15 cellular contexts compared by ENCODE assay signal in genomic region chr19:48341006-48341405, GRCh38. TPM values are rescaled to one million over a fixed set of nuclear protein-coding genes. Genes with fewer than 3 reads are reported as not detected.
A peak's percentile ranks its signal among the peaks of the same experiment; 100 is the strongest.
DNase-seq lines count a peak whose midpoint lies in the region; FAIRE-seq and TF ChIP-seq lines count a peak whose summit lies in the region.
"Had no signal": no experiment of that assay in that cellular context is flagged by ENCODE, and none has a peak within 500 bp of the region (broad histone marks: within the 10 kb centered on the region; RNA-seq: fewer than 3 reads in every experiment).

No MANE protein-coding gene starts in this region.

- no peak overlapping the region for H3K23ac ChIP-seq in H1 (ENCODE audit: insufficient read length)

- no peak for FAIRE-seq in H1 (lab: Jason Lieb, UNC)
- no peak for FAIRE-seq in D721Med (lab: Jason Lieb, UNC)

- no peak overlapping the region for H2BK120ac ChIP-seq in H1 (replicated peaks; ENCODE audit: low read depth, low read length)

- no peak for TF ChIP-seq POLR2A in H1 (IDR thresholded peaks at IDR 0.05; ENCODE audit: control extremely low read depth in 1 of 2, low read depth in 2 of 2, low read length in 2 of 2)

- CTCF ChIA-PET in H1 (lab: Charles Lee; ENCODE audit: partially characterized antibody), result interaction anchor here (0.6 to 4.4 kb wide), 11 partner anchors 8 to 140 kb away, joined by 3 to 29 read pairs (median 4); no protein-coding TSS in a partner anchor

- H4K91ac ChIP-seq in H1 (replicated peaks; ENCODE audit: insufficient read length, low read length), result no peak overlapping the region

- H3K27me3 ChIP-seq in H1 (replicated peaks in 1 of 4; ENCODE audit: control insufficient read depth in 3 of 4, extremely low read depth in 1 of 4, insufficient read depth in 3 of 4, low read length in 3 of 4), result no peaks in the 10 kb centered on the region
- H3K27me3 ChIP-seq: uterus had no signal

- no peaks in the 10 kb centered on the region for H3K9me3 ChIP-seq in H1 (ENCODE audit: insufficient read depth in 2 of 2, low read depth in 1 of 2, low read length in 1 of 2)
- H3K9me3 ChIP-seq: uterus had no signal

- no peak overlapping the region for H3K4me3 ChIP-seq in H1 (ENCODE audit: extremely low read depth in 1 of 4, insufficient read depth in 2 of 4, low read depth in 3 of 4, low read length in 4 of 4)
- H3K4me3 ChIP-seq: uterus had no signal

- peak; percentile 15 to 50 for DNase-seq in SHP77 (lab: John Stamatoyannopoulos, UW)
- DNase-seq in SHP77 treated with DMSO at 0.1 percent for 48 hours (lab: John Stamatoyannopoulos, UW), result no peak
- DNase-seq in NCI-H446 (lab: John Stamatoyannopoulos, UW), result peak; percentile 97 to 99
- no peak for DNase-seq in H1 (ENCODE audit: low read depth in 1 of 2, low spot score in 2 of 2)
- no peak for DNase-seq in germinal center (ENCODE audit: low spot score)
- no peak for DNase-seq in D721Med (ENCODE audit: insufficient read length, low spot score)
- no peak for DNase-seq in activated naive CD4-positive, alpha-beta T cell (lab: John Stamatoyannopoulos, UW)
- DNase-seq in stimulated activated CD4-positive, alpha-beta T cell treated with anti-CD3 and anti-CD28 coated beads, Interleukin-15, amount 100 ng/mL, for 24 hours, result no peak
- DNase-seq: activated B cell treated with CpG ODN at 0.5 μM for 24 hours; effector memory CD4-positive, alpha-beta T cell; EL; HCEC 1CT; KG1; left ventricle myocardium superior; uterus had no signal

- H3K4me1 ChIP-seq in H1 (replicated peaks in 1 of 4; ENCODE audit: control insufficient read depth in 3 of 4, insufficient read depth in 4 of 4, low read length in 3 of 4), result peaks cover 0 to 4% (median under 1%) of the 10 kb centered on the region in 4 experiments; a peak in 2 of 7 replicates
- H3K4me1 ChIP-seq: uterus had no signal

- no peak overlapping the region for H3K9ac ChIP-seq in H1 (replicated peaks in 1 of 4; ENCODE audit: extremely low read depth in 1 of 4, low read depth in 3 of 4, low read length in 3 of 4)

- no peak overlapping the region for H2AFZ ChIP-seq in H1 (ENCODE audit: low read length)

- TF ChIP-seq CTCF in H1 (IDR thresholded peaks at IDR 0.05; ENCODE audit: control extremely low read depth in 1 of 3, insufficient read depth in 1 of 3, low read depth in 1 of 3, low read length in 3 of 3), result no peak
- no peak for TF ChIP-seq CTCF in D721Med (IDR thresholded peaks at IDR 0.05; ENCODE audit: insufficient read depth, missing control alignments)

- H3K79me2 ChIP-seq in H1 (ENCODE audit: control insufficient read depth in 1 of 2, insufficient read depth in 2 of 2, low read length in 2 of 2), result no peaks in the 10 kb centered on the region

- H3K36me3 ChIP-seq in H1 (ENCODE audit: control insufficient read depth in 2 of 4, insufficient read depth in 4 of 4, low read length in 3 of 4), result no peaks in the 10 kb centered on the region
- H3K36me3 ChIP-seq: uterus had no signal

- no peak overlapping the region for H2AK5ac ChIP-seq in H1 (ENCODE audit: low read depth, low read length)

- H3K56ac ChIP-seq in H1 (replicated peaks; ENCODE audit: insufficient read length, low read depth, low read length), result no peak overlapping the region

- no peak overlapping the region for H2BK5ac ChIP-seq in H1 (ENCODE audit: low read depth, low read length)

- WGBS in H1 (ENCODE audit: extremely low coverage in 1 of 2, insufficient coverage in 1 of 2, insufficient read length in 1 of 2, insufficient replicate concordance in 2 of 2, low coverage in 1 of 2, low lambda C conversion rate in 2 of 2, missing lambda C conversion rate in 1 of 2), 2 experiments, result 94% methylated on average over 11 of the region's 11 CpGs; no CpG with 5 or more reads in 1 of the 2 experiments

- H3K18ac ChIP-seq in H1 (ENCODE audit: extremely low read depth, low read length), result no peak overlapping the region

- no peak overlapping the region for H2BK12ac ChIP-seq in H1 (ENCODE audit: low read depth, low read length)

- H3K4me2 ChIP-seq in H1 (ENCODE audit: insufficient read depth in 1 of 2, low read depth in 2 of 2, low read length in 2 of 2), result no peak overlapping the region

- no peak overlapping the region for H3K4ac ChIP-seq in H1 (replicated peaks; ENCODE audit: insufficient read length, low read depth, low read length)

- H4K5ac ChIP-seq in H1 (ENCODE audit: insufficient read length, low read depth, low read length), result no peak overlapping the region

- no peak for TF ChIP-seq RAD21 in H1 (IDR thresholded peaks at IDR 0.05 in 1 of 2, conservative IDR thresholded peaks at IDR 0.05 in 1 of 2; ENCODE audit: low read depth in 2 of 2, low read length in 2 of 2)

- POLR2A ChIA-PET in H1 (lab: Charles Lee; ENCODE audit: partially characterized antibody), result interaction anchor here (0.6 to 0.9 kb wide), 2 partner anchors 9 to 54 kb away, joined by 3 to 4 read pairs; no protein-coding TSS in a partner anchor

- no peaks in the 10 kb centered on the region for H3K79me1 ChIP-seq in H1 (ENCODE audit: low read depth, low read length)

- H4K8ac ChIP-seq in H1 (ENCODE audit: extremely low read depth, insufficient read depth, low read length), result peak overlapping the region; percentile 57; the same call in 1 of the 2 replicates

- H2BK15ac ChIP-seq in H1 (ENCODE audit: low read length), result no peak overlapping the region

- no peak overlapping the region for H3K27ac ChIP-seq in H1 (ENCODE audit: low read depth, low read length)
- H3K27ac ChIP-seq: uterus had no signal

- H2BK20ac ChIP-seq in H1 (ENCODE audit: low read length), result no peak overlapping the region

- TF ChIP-seq EP300 in H1 (IDR thresholded peaks at IDR 0.05; ENCODE audit: borderline replicate concordance in 1 of 2, low read depth in 2 of 2, low read length in 2 of 2), result no peak

- H3K14ac ChIP-seq in H1 (ENCODE audit: insufficient read length), result no peak overlapping the region

- no peaks in the 10 kb centered on the region; the same call in 1 of the 2 replicates for H3K23me2 ChIP-seq in H1 (ENCODE audit: low read depth, low read length)

- H4K20me1 ChIP-seq in H1 (replicated peaks in 1 of 2; ENCODE audit: control insufficient read depth in 1 of 2, insufficient read depth in 2 of 2, low read length in 2 of 2), result no peaks in the 10 kb centered on the region

TF ChIP-seq in H1, 55 proteins besides CTCF, POLR2A, EP300 and RAD21 (continues in another document):
- TF ChIP-seq ASH2L (IDR thresholded peaks at IDR 0.05; ENCODE audit: low read length), result no peak
- no peak for TF ChIP-seq TCF12 (IDR thresholded peaks at IDR 0.05; ENCODE audit: low read depth, low read length)
- no peak for TF ChIP-seq GABPA (IDR thresholded peaks at IDR 0.05; ENCODE audit: borderline replicate concordance, insufficient read depth, low read length)

RNA-seq across cellular contexts. Expression of gene EMP3, which starts 15.7 kb away (rescaled TPM):
- total RNA-seq in H1 (2021; fragmentation: NEBNext Ultra II Directional; extraction: Animal tissue kit (Norgen Biotek cat#: 25700)), result 18.4 and 20.9 TPM in 2 replicates
- polyA plus RNA-seq in H1 (2011; rRNA removed), result 65.9 and 87.8 TPM in 2 replicates
- polyA plus RNA-seq in H1 (2011; cell fraction: cytosol; rRNA removed), result 37.7 TPM
- polyA plus RNA-seq in H1 (2011; cell fraction: nucleus; rRNA removed), result 31.1 TPM
- polyA plus RNA-seq in H1 (2012, experiment 1 of 2), result 25.5 to 38.5 TPM (median 37.6 TPM) in 4 replicates
- 38.7 TPM for polyA plus RNA-seq in H1 (2012, experiment 2 of 2)
- 44.8 TPM for polyA plus RNA-seq in H1 (2013, experiment 1 of 2)
- polyA plus RNA-seq in H1 (2013, experiment 2 of 2), result 54.5 TPM
- polyA minus RNA-seq in H1 (2011; rRNA and poly(A)+ RNA removed), result 23.6 and 26.4 TPM in 2 replicates
- 12.1 TPM for polyA minus RNA-seq in H1 (2011; cell fraction: cytosol; rRNA and poly(A)+ RNA removed)
- polyA minus RNA-seq in H1 (2011; cell fraction: nucleus; rRNA and poly(A)+ RNA removed), result 15.2 TPM

RNA-seq across cellular contexts. Expression of gene TMEM143, which starts 22.7 kb away (rescaled TPM):
- 14.2 and 14.7 TPM in 2 replicates for total RNA-seq in H1 (2021; fragmentation: NEBNext Ultra II Directional; extraction: Animal tissue kit (Norgen Biotek cat#: 25700))
- polyA plus RNA-seq in H1 (2011; rRNA removed), result 19.1 and 26.7 TPM in 2 replicates
- polyA plus RNA-seq in H1 (2011; cell fraction: cytosol; rRNA removed), result 17.1 TPM
- 47.8 TPM for polyA plus RNA-seq in H1 (2011; cell fraction: nucleus; rRNA removed)
- 9.5 to 18.4 TPM (median 14.8 TPM) in 4 replicates for polyA plus RNA-seq in H1 (2012, experiment 1 of 2)
- 13.1 TPM for polyA plus RNA-seq in H1 (2012, experiment 2 of 2)
- 12.7 TPM for polyA plus RNA-seq in H1 (2013, experiment 1 of 2)
- polyA plus RNA-seq in H1 (2013, experiment 2 of 2), result 11.9 TPM
- polyA minus RNA-seq in H1 (2011; rRNA and poly(A)+ RNA removed), result 10.4 and 15.6 TPM in 2 replicates
- 22.6 TPM for polyA minus RNA-seq in H1 (2011; cell fraction: cytosol; rRNA and poly(A)+ RNA removed)
- 14.9 TPM for polyA minus RNA-seq in H1 (2011; cell fraction: nucleus; rRNA and poly(A)+ RNA removed)

RNA-seq across cellular contexts. Expression of gene SYNGR4, which starts 23.2 kb away (rescaled TPM):
- total RNA-seq in H1 (2021; fragmentation: NEBNext Ultra II Directional; extraction: Animal tissue kit (Norgen Biotek cat#: 25700)), result 1.1 TPM in 1 of 2 replicates, not detected in the other
- polyA plus RNA-seq in H1 (2011; rRNA removed), result 0.27 and 0.41 TPM in 2 replicates
- polyA plus RNA-seq in H1 (2011; cell fraction: cytosol; rRNA removed), result 0.18 TPM
- polyA plus RNA-seq in H1 (2011; cell fraction: nucleus; rRNA removed), result 0.46 TPM
- polyA plus RNA-seq in H1 (2012, experiment 1 of 2), result 0.23 TPM in 1 of 4 replicates, not detected in the others
- 0.54 TPM for polyA plus RNA-seq in H1 (2012, experiment 2 of 2)
- polyA plus RNA-seq in H1 (2013, experiment 1 of 2), result 0.28 TPM
- polyA plus RNA-seq in H1 (2013, experiment 2 of 2), result 0.26 TPM
- polyA minus RNA-seq in H1 (2011; rRNA and poly(A)+ RNA removed), result not detected in 2 replicates
- polyA minus RNA-seq in H1 (2011; cell fraction: cytosol; rRNA and poly(A)+ RNA removed), result not detected
- polyA minus RNA-seq in H1 (2011; cell fraction: nucleus; rRNA and poly(A)+ RNA removed), result not detected
- total RNA-seq: activated B cell treated with CpG ODN at 0.5 μM for 24 hours, left ventricle myocardium superior, uterus had no signal

RNA-seq across cellular contexts. Expression of gene KDELR1, which starts 50.3 kb away (rescaled TPM):
- total RNA-seq in H1 (2021; fragmentation: NEBNext Ultra II Directional; extraction: Animal tissue kit (Norgen Biotek cat#: 25700)), result 224 and 225 TPM in 2 replicates
- polyA plus RNA-seq in H1 (2011; rRNA removed), result 231 and 249 TPM in 2 replicates
- polyA plus RNA-seq in H1 (2011; cell fraction: cytosol; rRNA removed), result 107 TPM
- 178 TPM for polyA plus RNA-seq in H1 (2011; cell fraction: nucleus; rRNA removed)
- polyA plus RNA-seq in H1 (2012, experiment 1 of 2), result 154 to 271 TPM (median 239 TPM) in 4 replicates
- polyA plus RNA-seq in H1 (2012, experiment 2 of 2), result 352 TPM
- polyA plus RNA-seq in H1 (2013, experiment 1 of 2), result 604 TPM
- polyA plus RNA-seq in H1 (2013, experiment 2 of 2), result 663 TPM
- polyA minus RNA-seq in H1 (2011; rRNA and poly(A)+ RNA removed), result 147 and 178 TPM in 2 replicates
- polyA minus RNA-seq in H1 (2011; cell fraction: cytosol; rRNA and poly(A)+ RNA removed), result 102 TPM
- polyA minus RNA-seq in H1 (2011; cell fraction: nucleus; rRNA and poly(A)+ RNA removed), result 58.9 TPM

RNA-seq across cellular contexts. Expression of gene GRIN2D, which starts 52.5 kb away (rescaled TPM):
- total RNA-seq in H1 (2021; fragmentation: NEBNext Ultra II Directional; extraction: Animal tissue kit (Norgen Biotek cat#: 25700)), result 11.0 and 12.4 TPM in 2 replicates
- polyA plus RNA-seq in H1 (2011; rRNA removed), result 2.2 and 4.9 TPM in 2 replicates
- 1.6 TPM for polyA plus RNA-seq in H1 (2011; cell fraction: cytosol; rRNA removed)
- polyA plus RNA-seq in H1 (2011; cell fraction: nucleus; rRNA removed), result 6.1 TPM
- polyA plus RNA-seq in H1 (2012, experiment 1 of 2), result 3.6 to 9.3 TPM (median 7.1 TPM) in 4 replicates
- 4.5 TPM for polyA plus RNA-seq in H1 (2012, experiment 2 of 2)
- polyA plus RNA-seq in H1 (2013, experiment 1 of 2), result 37.6 TPM
- polyA plus RNA-seq in H1 (2013, experiment 2 of 2), result 33.0 TPM
- 2.1 and 2.7 TPM in 2 replicates for polyA minus RNA-seq in H1 (2011; rRNA and poly(A)+ RNA removed)
- 8.6 TPM for polyA minus RNA-seq in H1 (2011; cell fraction: cytosol; rRNA and poly(A)+ RNA removed)
- 4.9 TPM for polyA minus RNA-seq in H1 (2011; cell fraction: nucleus; rRNA and poly(A)+ RNA removed)

Comparison
In these comparisons a context has a peak if more than half of its experiments do, and no peak if none do; other contexts are left out.
1. DNase-seq: peak in SHP77 (2 of 2) and NCI-H446 (2 of 2); none in SHP77 treated with DMSO at 0.1 percent for 48 hours (single experiment), H1 (0 of 2), germinal center (single experiment), D721Med (single experiment), activated naive CD4-positive, alpha-beta T cell (0 of 4) and stimulated activated CD4-positive, alpha-beta T cell treated with anti-CD3 and anti-CD28 coated beads, Interleukin-15, amount 100 ng/mL, for 24 hours (single experiment).